8 cellular contexts compared by ENCODE assay signal in the genomic region with DNA sequence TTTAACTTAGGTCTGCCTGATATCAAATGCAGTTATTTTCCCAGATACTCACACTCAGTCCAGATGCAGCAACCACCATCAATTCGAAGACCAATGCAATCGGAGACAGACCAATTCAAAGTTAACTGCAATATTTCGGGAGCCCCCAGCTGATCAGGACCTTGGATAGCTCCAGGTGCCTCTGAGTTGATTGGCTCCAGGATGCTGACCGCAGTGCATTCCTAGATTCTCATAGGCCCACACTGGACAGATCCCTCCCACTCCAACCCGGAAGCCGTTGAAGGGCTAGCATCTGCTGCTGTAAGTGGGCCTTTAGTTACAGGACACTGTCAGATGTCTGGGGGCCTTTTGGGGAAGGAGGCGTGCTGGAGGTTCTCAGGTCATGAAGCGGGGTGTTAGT.
DNase-seq lines count a peak whose midpoint lies in the region; ATAC-seq and TF ChIP-seq lines count a peak whose summit lies in the region.

No MANE protein-coding gene starts in this region.

- H3K27ac ChIP-seq in endodermal cell (ENCODE audit: low read depth, low read length), result no peak overlapping the region
- H3K27ac ChIP-seq in osteoblast (ENCODE audit: low read depth, low read length), result no peak overlapping the region

- no peaks in the 10 kb centered on the region for H4K20me1 ChIP-seq in osteoblast (ENCODE audit: insufficient read depth, low read length)

- H3K4me1 Mint-ChIP-seq in HFFc6 (ENCODE audit: low read depth) (no peaks in the 10 kb centered on the region), endodermal cell (no peaks in the 10 kb centered on the region)

- H3K79me2 ChIP-seq in osteoblast (ENCODE audit: insufficient read depth, low read length), result no peaks in the 10 kb centered on the region

- 28 to 38% methylated on average over 3 to 8 of the region's 8 CpGs for WGBS in endodermal cell (ENCODE audit: insufficient coverage in 1 of 2, insufficient read length in 1 of 2), 2 experiments

- no peaks in the 10 kb centered on the region for H3K36me3 Mint-ChIP-seq in HFFc6 (ENCODE audit: low read depth)
- no peaks in the 10 kb centered on the region for H3K36me3 Mint-ChIP-seq in endodermal cell (ENCODE audit: low read depth)

- H3K4me3 Mint-ChIP-seq in HFFc6 (no peak overlapping the region), endodermal cell (no peak overlapping the region)

- TF ChIP-seq CTCF in HFFc6 (IDR thresholded peaks at IDR 0.05) (no peak), endodermal cell (conservative IDR thresholded peaks at IDR 0.05) (no peak), osteoblast (IDR thresholded peaks at IDR 0.05; ENCODE audit: extremely low read depth, low read depth, low read length) (no peak)

- H3K4me3 ChIP-seq in endodermal cell (ENCODE audit: low read length), result no peak overlapping the region
- no peak overlapping the region for H3K4me3 ChIP-seq in osteoblast (ENCODE audit: insufficient read depth, low read length)

- H3K9me3 ChIP-seq in endodermal cell (ENCODE audit: control insufficient read depth, low read length) (no peaks in the 10 kb centered on the region), osteoblast (ENCODE audit: low read depth, low read length) (no peaks in the 10 kb centered on the region)

- DNase-seq in ACHN, result peak; percentile 65
- peak; percentile 55 for DNase-seq in HFFc6
- DNase-seq in T-helper 9 cell, result peak; percentile 2
- peak; percentile 97 for DNase-seq in endodermal cell
- DNase-seq in osteoblast (ENCODE audit: insufficient read length, low spot score, missing footprints), result peak; percentile 89

- H3K27me3 ChIP-seq in endodermal cell (ENCODE audit: control insufficient read depth, insufficient read depth, low read length, poor library complexity, severe bottlenecking) (peaks cover 4% of the 10 kb centered on the region), osteoblast (ENCODE audit: insufficient read depth, low read length) (peaks cover 5% of the 10 kb centered on the region)

- H3K9ac ChIP-seq in endodermal cell (ENCODE audit: extremely low read depth, low read length, poor library complexity, severe bottlenecking), result no peak overlapping the region

- in situ Hi-C loops in ACHN (cut with HindIII; ENCODE audit: low pct_ligation_motif_present, low pct_unique_long_range_greater_than_20kb, low sequenced_read_pairs), result no loop called here

- H2AFZ ChIP-seq in osteoblast (ENCODE audit: low read length), result no peak overlapping the region

- H3K36me3 ChIP-seq in endodermal cell (ENCODE audit: control insufficient read depth, insufficient read depth, low read length) (no peaks in the 10 kb centered on the region), osteoblast (ENCODE audit: insufficient read depth, low read length) (no peaks in the 10 kb centered on the region)

- H3K4me1 ChIP-seq in endodermal cell (ENCODE audit: control insufficient read depth, insufficient read depth, low read length) (no peaks in the 10 kb centered on the region), osteoblast (ENCODE audit: insufficient read depth, low read length) (no peaks in the 10 kb centered on the region)

- ATAC-seq in HG03469 (IDR thresholded peaks at IDR 0.05; ENCODE audit: unreplicated experiment) (no peak), HG02970 (IDR thresholded peaks at IDR 0.05; ENCODE audit: low FRiP score, unreplicated experiment) (no peak), HG03565 (IDR thresholded peaks at IDR 0.05; ENCODE audit: unreplicated experiment) (no peak)

- H3K27me3 Mint-ChIP-seq in HFFc6 (ENCODE audit: insufficient read depth) (peaks cover 14% of the 10 kb centered on the region), endodermal cell (ENCODE audit: insufficient read depth) (peaks cover 11% of the 10 kb centered on the region)

- H3K9me3 Mint-ChIP-seq in HFFc6 (no peaks in the 10 kb centered on the region), endodermal cell (no peaks in the 10 kb centered on the region)

- no peak overlapping the region for H3K4me2 ChIP-seq in osteoblast (ENCODE audit: insufficient read depth, low read length)

- H3K27ac Mint-ChIP-seq in HFFc6, result no peak overlapping the region
- no peak overlapping the region for H3K27ac Mint-ChIP-seq in endodermal cell

Comparison
In these comparisons a context has a peak if more than half of its experiments do, and no peak if none do; other contexts are left out.
1. DNase-seq: peak in every context shown above with its lines; median percentile 97 in endodermal cell; 89 in osteoblast; 65 in ACHN; 55 in HFFc6; 2 in T-helper 9 cell.